9 cellular contexts compared by ENCODE assay signal in the genomic region with DNA sequence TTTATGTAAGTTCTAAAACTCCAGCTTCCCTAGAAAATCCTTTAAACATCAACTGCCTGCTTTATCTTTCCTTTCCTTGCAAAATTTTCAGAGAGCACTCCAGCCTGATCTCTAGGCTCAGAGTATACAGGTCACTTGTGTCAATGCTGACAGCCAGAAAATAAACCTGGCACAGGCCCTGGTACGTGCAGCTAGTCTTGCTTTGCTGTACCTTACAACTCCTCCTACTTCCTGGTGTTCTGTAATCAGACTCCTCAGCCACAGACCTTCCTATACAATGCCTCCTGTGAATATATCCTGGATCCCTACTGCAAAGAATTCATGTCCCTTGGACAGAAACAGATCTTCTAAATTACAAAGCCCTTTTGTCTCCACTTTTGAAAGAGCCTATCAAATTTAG. TPM values are rescaled to one million over a fixed set of nuclear protein-coding genes. Genes with fewer than 3 reads are reported as not detected.
DNase-seq lines count a peak whose midpoint lies in the region; ATAC-seq, FAIRE-seq and TF ChIP-seq lines count a peak whose summit lies in the region.
"Had no signal": no experiment of that assay in that cellular context is flagged by ENCODE, and none has a peak within 500 bp of the region (broad histone marks: within the 10 kb centered on the region; RNA-seq: fewer than 3 reads in every experiment).

No MANE protein-coding gene starts in this region.

- no peaks in the 10 kb centered on the region for H3K27me3 ChIP-seq in heart left ventricle
- H3K27me3 ChIP-seq in spleen (replicated peaks in 1 of 7): no peaks in the 10 kb centered on the region

- peak in 3 of 4 donors; percentile 68 to 88 (median 77) for ATAC-seq in heart left ventricle

- H3K4me1 ChIP-seq in heart left ventricle (peaks cover 0 to 10% (median 0%) of the 10 kb centered on the region in 12 donors), urinary bladder (ENCODE audit: insufficient read depth) (no peaks in the 10 kb centered on the region), spleen (peaks cover 0 to 36% (median 13%) of the 10 kb centered on the region in 6 donors)

- H3K9me3 Mint-ChIP-seq in T-helper 1 cell treated with Interleukin-12 subunit alpha and Interleukin-12 subunit beta and Interleukin-4 antibody, amounts not matched to agents 30 μg/mL and 1 μg/mL, for 36 hours: no peaks in the 10 kb centered on the region
- H3K9me3 Mint-ChIP-seq: memory B cell had no signal

- DNase-seq in NCI-H1105 treated with DMSO at 0.1 percent for 48 hours (lab: John Stamatoyannopoulos, UW) (peak; percentile 9), NCI-H1105 (lab: John Stamatoyannopoulos, UW) (no peak), HTR-8/SVneo (ENCODE audit: insufficient read length, low spot score) (peak; percentile 60), heart left ventricle (peak in 2 of 5 donors; percentile 37 to 72), spleen (no peak)
- no peak for DNase-seq in activated CD8-positive, alpha-beta memory T cell treated with anti-CD3 and anti-CD28 coated beads, Interleukin-2, amount 50 U/mL, for 48 hours

- WGBS in heart left ventricle, 4 donors: 10 to 17% (median 14%) methylated on average over 1 of the region's 1 CpG
- WGBS in urinary bladder: 35% methylated on average over 1 of the region's 1 CpG
- 3 to 9% (median 6%) methylated on average over 1 of the region's 1 CpG for WGBS in spleen, 5 donors

- H3K36me3 Mint-ChIP-seq in T-helper 1 cell treated with Interleukin-12 subunit alpha and Interleukin-12 subunit beta and Interleukin-4 antibody, amounts not matched to agents 30 μg/mL and 1 μg/mL, for 36 hours (ENCODE audit: low read depth): no peaks in the 10 kb centered on the region
- H3K36me3 Mint-ChIP-seq: memory B cell had no signal

- peaks cover 39% of the 10 kb centered on the region for H3K4me1 Mint-ChIP-seq in T-helper 1 cell treated with Interleukin-12 subunit alpha and Interleukin-12 subunit beta and Interleukin-4 antibody, amounts not matched to agents 30 μg/mL and 1 μg/mL, for 36 hours (ENCODE audit: low read depth)

- FAIRE-seq in HTR-8/SVneo (lab: Jason Lieb, UNC): peak; percentile 85

- peak overlapping the region; percentile 91 for H3K27ac Mint-ChIP-seq in T-helper 1 cell treated with Interleukin-12 subunit alpha and Interleukin-12 subunit beta and Interleukin-4 antibody, amounts not matched to agents 30 μg/mL and 1 μg/mL, for 36 hours
- H3K27ac Mint-ChIP-seq: memory B cell had no signal

- peak overlapping the region; percentile 42 for H3K4me3 Mint-ChIP-seq in T-helper 1 cell treated with Interleukin-12 subunit alpha and Interleukin-12 subunit beta and Interleukin-4 antibody, amounts not matched to agents 30 μg/mL and 1 μg/mL, for 36 hours
- H3K4me3 Mint-ChIP-seq: memory B cell had no signal

- H3K27ac ChIP-seq in heart left ventricle: peak overlapping the region in 1 of 12 donors; percentile 0
- peak overlapping the region; percentile 76 for H3K27ac ChIP-seq in urinary bladder (ENCODE audit: low read depth)
- peak overlapping the region in 1 of 8 donors; percentile 29 for H3K27ac ChIP-seq in spleen

- no peaks in the 10 kb centered on the region for H3K9me3 ChIP-seq in heart left ventricle
- no peaks in the 10 kb centered on the region for H3K9me3 ChIP-seq in spleen

- no peaks in the 10 kb centered on the region for H3K27me3 Mint-ChIP-seq in T-helper 1 cell treated with Interleukin-12 subunit alpha and Interleukin-12 subunit beta and Interleukin-4 antibody, amounts not matched to agents 30 μg/mL and 1 μg/mL, for 36 hours (ENCODE audit: low read depth)

- H3K4me3 ChIP-seq in heart left ventricle: no peak overlapping the region
- H3K4me3 ChIP-seq in urinary bladder (ENCODE audit: low read depth, low read length): no peak overlapping the region
- H3K4me3 ChIP-seq in spleen: no peak overlapping the region

- TF ChIP-seq POLR2A in heart left ventricle (IDR thresholded peaks at IDR 0.05) (no peak), spleen (IDR thresholded peaks at IDR 0.05) (no peak)

- H3K36me3 ChIP-seq in heart left ventricle: no peaks in the 10 kb centered on the region
- H3K36me3 ChIP-seq in urinary bladder (ENCODE audit: insufficient read depth): no peaks in the 10 kb centered on the region
- H3K36me3 ChIP-seq in spleen: no peaks in the 10 kb centered on the region

- no peak for TF ChIP-seq CTCF in heart left ventricle (IDR thresholded peaks at IDR 0.05)
- TF ChIP-seq CTCF in spleen (IDR thresholded peaks at IDR 0.05 in 8 of 11, conservative IDR thresholded peaks at IDR 0.05 in 3 of 11): no peak

- intact Hi-C loops in heart left ventricle (cut with DNase I): no loop called here
- intact Hi-C loops in spleen (cut with DNase I; ENCODE audit: low total_unique reads): no loop called here

RNA-seq across cellular contexts. Expression of gene TMEM123, which starts 24.2 kb away (rescaled TPM):
- total RNA-seq in heart left ventricle (100 to 1,000 TPM in 2 of 9 donors, 10 to 100 TPM in 7; 54.5 to 116 (median 81.4) TPM), urinary bladder (188 TPM), spleen (100 to 1,000 TPM; 109 to 184 (median 161) TPM)
- polyA plus RNA-seq in heart left ventricle (10 to 100 TPM; 25.0 to 31.7 TPM), urinary bladder (98.0 TPM), spleen (10 to 100 TPM; 51.3 to 92.7 (median 66.3) TPM)

RNA-seq across cellular contexts. Expression of gene MMP7, which starts 53.7 kb away (rescaled TPM):
- total RNA-seq in heart left ventricle (1 to 10 TPM in 1 of 9 donors, not detected in 8; 1.5 TPM), urinary bladder (18.9 TPM), spleen (under 1 TPM in 2 of 7 donors, not detected in 5; 0.34 to 0.63 TPM)
- polyA plus RNA-seq in heart left ventricle (not detected), urinary bladder (10.2 TPM), spleen (under 1 TPM in 1 of 3 donors, not detected in 2; 0.59 TPM)

Comparison
In these comparisons a context has a peak if more than half of its experiments do, and no peak if none do; other contexts are left out.
1. DNase-seq: peak in NCI-H1105 treated with DMSO at 0.1 percent for 48 hours (single experiment) and HTR-8/SVneo (single experiment); none in NCI-H1105 (single experiment), spleen (single experiment) and activated CD8-positive, alpha-beta memory T cell treated with anti-CD3 and anti-CD28 coated beads, Interleukin-2, amount 50 U/mL, for 48 hours (single experiment).